ENCODE assay signal across 25 cellular contexts in the genomic region with DNA sequence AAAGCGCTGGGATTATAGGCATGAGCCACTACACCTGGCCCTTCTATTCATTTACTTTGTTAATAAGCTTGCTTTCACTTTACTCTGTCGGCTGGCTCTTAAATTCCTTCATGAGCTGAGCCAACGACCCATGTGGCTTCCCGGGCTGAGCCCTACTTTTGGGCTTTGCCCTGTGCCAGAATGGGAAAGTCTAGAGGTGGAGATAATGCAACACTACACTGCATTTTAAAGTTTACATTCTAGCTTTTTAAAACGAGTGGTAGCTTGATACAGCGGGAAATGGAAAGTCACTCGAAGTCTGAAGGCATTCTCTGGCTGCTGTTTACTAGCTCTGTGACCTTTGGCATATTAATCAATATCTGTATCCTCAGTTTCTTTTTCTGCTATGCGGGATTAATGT.
"Had no signal": no experiment of that assay in that cellular context is flagged by ENCODE, and none has a peak within 500 bp of the region (broad histone marks: within the 10 kb centered on the region; RNA-seq: fewer than 3 reads in every experiment).

No MANE protein-coding gene starts in this region.

- FAIRE-seq: endometrium, islet of Langerhans, keratinocyte had no signal

- H3K36me3 ChIP-seq: colonic mucosa, esophagus squamous epithelium, gastrocnemius medialis, heart right ventricle, left ventricle myocardium inferior, lower lobe of right lung had no signal

- H3K9me3 ChIP-seq: colonic mucosa, esophagus squamous epithelium, gastrocnemius medialis, heart right ventricle, left ventricle myocardium inferior, lower lobe of right lung, mucosa of descending colon had no signal

- H3K4me1 ChIP-seq: colonic mucosa, esophagus squamous epithelium, gastrocnemius medialis, heart right ventricle, left ventricle myocardium inferior, lower lobe of right lung had no signal

- H3K4me3 ChIP-seq: colonic mucosa, esophagus squamous epithelium, gastrocnemius medialis, heart right ventricle, left ventricle myocardium inferior, lower lobe of right lung, mucosa of descending colon had no signal

- DNase-seq: colonic mucosa; cortex of kidney; effector CD8-positive, alpha-beta T cell; effector memory CD8-positive, alpha-beta T cell; endodermal cell; erythroblast; esophagus squamous epithelium; foreskin fibroblast; foreskin melanocyte; gastrocnemius medialis; glutamatergic neuron; head of caudate nucleus; heart right ventricle; hippocampal formation; left cardiac atrium; left ventricle myocardium inferior; lower lobe of right lung; mesenchymal stem cell; mucosa of descending colon; naive B cell had no signal

- H3K27ac ChIP-seq: colonic mucosa, epithelial cell of prostate, esophagus squamous epithelium, gastrocnemius medialis, heart right ventricle, left ventricle myocardium inferior, lower lobe of right lung had no signal

- ATAC-seq: effector memory CD8-positive, alpha-beta T cell; esophagus mucosa; gastrocnemius medialis; heart right ventricle; left cardiac atrium; lower lobe of right lung; mucosa of descending colon had no signal

- H3K27me3 ChIP-seq: colonic mucosa, esophagus squamous epithelium, gastrocnemius medialis, heart right ventricle had no signal
